ENCODE assay signal across 8 cellular contexts in the genomic region with DNA sequence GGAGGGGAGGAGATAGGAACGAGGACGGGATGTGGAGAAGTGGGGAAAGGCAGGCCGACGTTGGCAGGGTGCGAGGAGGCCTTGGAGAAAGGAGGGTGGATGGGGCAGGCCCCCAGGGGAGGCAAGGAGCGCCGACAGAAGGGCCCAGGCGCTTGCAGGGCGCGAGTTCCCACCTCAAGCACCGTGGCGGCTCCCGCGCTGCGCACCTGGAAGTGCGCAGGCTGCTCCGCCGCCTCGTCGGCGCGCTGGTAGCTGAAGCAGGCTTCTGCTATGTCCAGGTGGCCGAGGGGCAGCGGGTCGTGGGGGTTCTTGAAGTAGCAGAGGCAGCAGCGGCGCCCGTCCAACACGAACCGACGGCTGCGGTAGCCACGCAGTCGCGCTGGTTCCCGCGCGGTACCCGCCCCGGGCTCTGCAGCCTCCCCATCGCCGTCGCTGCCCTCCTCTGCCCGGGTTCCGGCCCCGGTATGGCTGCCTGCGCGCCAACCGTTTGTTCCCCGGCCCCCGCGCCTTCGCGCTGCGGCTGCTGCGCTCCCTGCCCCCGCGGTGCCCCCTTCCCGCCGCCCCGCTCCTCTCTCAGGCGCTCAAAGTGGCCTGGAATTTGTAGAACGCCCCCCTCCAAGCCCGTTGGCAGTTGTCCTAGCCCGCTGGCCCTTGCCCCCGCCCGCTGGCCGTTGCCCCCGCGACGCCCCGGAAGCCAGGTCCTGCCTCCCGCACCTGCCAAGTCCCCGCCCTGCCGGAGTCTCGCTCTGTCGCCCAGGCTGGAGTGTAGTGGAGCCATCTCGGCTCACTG. TPM values are rescaled to one million over a fixed set of nuclear protein-coding genes. Genes with fewer than 3 reads are reported as not detected.
DNase-seq lines count a peak whose midpoint lies in the region; ATAC-seq and TF ChIP-seq lines count a peak whose summit lies in the region.

No MANE protein-coding gene starts in this region.

- no peaks in the 10 kb centered on the region for H3K36me3 ChIP-seq in BE2C

- TF ChIP-seq CTCF in BE2C (IDR thresholded peaks at IDR 0.05; ENCODE audit: low read depth, low read length), result no peak

- peak overlapping the region; percentile 91 to 99 (median 97) for H3K27ac Mint-ChIP-seq in naive B cell
- H3K27ac Mint-ChIP-seq in stimulated activated naive B cell treated with anti-CD40 and anti-IgM and Interleukin-4, amounts not matched to agents 10 μg/mL and 1 μg/mL and 100 μg/mL, for 72 hours, result peak overlapping the region; percentile 99

- H3K9me3 ChIP-seq in BE2C, result no peaks in the 10 kb centered on the region

- H3K4me3 ChIP-seq in BE2C (ENCODE audit: low read depth, low read length), result peak overlapping the region; percentile 82

- DNase-seq in BE2C, result peak; percentile 73
- peak; percentile 53 to 89 for DNase-seq in NCI-H526 (lab: John Stamatoyannopoulos, UW)
- DNase-seq in activated CD8-positive, alpha-beta memory T cell treated with anti-CD3 and anti-CD28 coated beads for 48 hours (ENCODE audit: low read depth in 2 of 3, low spot score in 2 of 3), result peak; percentile 49 to 60 (median 50)
- DNase-seq in epithelial cell of prostate (ENCODE audit: low read depth, low spot score), result no peak
- peak; percentile 80 for DNase-seq in naive B cell
- DNase-seq in stimulated activated naive B cell treated with anti-CD40 and anti-IgM and Interleukin-4, amounts not matched to agents 10 μg/mL and 1 μg/mL and 100 μg/mL, for 72 hours, result peak; percentile 78

- no peaks in the 10 kb centered on the region for H3K27me3 ChIP-seq in BE2C

- peaks cover 7 to 9% of the 10 kb centered on the region in 2 donors for H3K36me3 Mint-ChIP-seq in naive B cell
- peaks cover 5 to 16% of the 10 kb centered on the region in 2 donors for H3K36me3 Mint-ChIP-seq in stimulated activated naive B cell treated with anti-CD40 and anti-IgM and Interleukin-4, amounts not matched to agents 10 μg/mL and 1 μg/mL and 100 μg/mL, for 72 hours

- ATAC-seq in GM19043 (IDR thresholded peaks at IDR 0.05; ENCODE audit: low read depth, unreplicated experiment) (peak; percentile 63), HG03280 (IDR thresholded peaks at IDR 0.05; ENCODE audit: unreplicated experiment) (peak; percentile 65), naive B cell (ENCODE audit: low read depth in 2 of 2) (peak; percentile 69 to 75)
- peak; percentile 85 for ATAC-seq in stimulated activated naive B cell treated with anti-CD40 and anti-IgM and Interleukin-4, amounts not matched to agents 10 μg/mL and 1 μg/mL and 100 μg/mL, for 72 hours (replicated peaks)

- H3K27me3 Mint-ChIP-seq in naive B cell, result no peaks in the 10 kb centered on the region
- H3K27me3 Mint-ChIP-seq in stimulated activated naive B cell treated with anti-CD40 and anti-IgM and Interleukin-4, amounts not matched to agents 10 μg/mL and 1 μg/mL and 100 μg/mL, for 72 hours, result no peaks in the 10 kb centered on the region

- H3K4me3 Mint-ChIP-seq in naive B cell, result peak overlapping the region; percentile 93 to 99 (median 98)
- peak overlapping the region; percentile 86 to 99 for H3K4me3 Mint-ChIP-seq in stimulated activated naive B cell treated with anti-CD40 and anti-IgM and Interleukin-4, amounts not matched to agents 10 μg/mL and 1 μg/mL and 100 μg/mL, for 72 hours

- H3K4me1 Mint-ChIP-seq in naive B cell, result peaks cover 21 to 43% (median 36%) of the 10 kb centered on the region in 3 donors
- H3K4me1 Mint-ChIP-seq in stimulated activated naive B cell treated with anti-CD40 and anti-IgM and Interleukin-4, amounts not matched to agents 10 μg/mL and 1 μg/mL and 100 μg/mL, for 72 hours, result peaks cover 10 to 32% of the 10 kb centered on the region in 2 donors

- H3K9me3 Mint-ChIP-seq in naive B cell, result no peaks in the 10 kb centered on the region
- no peaks in the 10 kb centered on the region for H3K9me3 Mint-ChIP-seq in stimulated activated naive B cell treated with anti-CD40 and anti-IgM and Interleukin-4, amounts not matched to agents 10 μg/mL and 1 μg/mL and 100 μg/mL, for 72 hours

- no peaks in the 10 kb centered on the region for H3K4me1 ChIP-seq in BE2C

- peak overlapping the region; percentile 76 for H3K27ac ChIP-seq in epithelial cell of prostate

RNA-seq across cellular contexts. Expression of a gene that starts 1.1 kb away (rescaled TPM):
- polyA plus RNA-seq in BE2C (2012; ENCODE audit: insufficient read depth, insufficient read length, low read depth), result 23.5 TPM
- polyA plus RNA-seq in naive B cell (ENCODE audit: low read depth in 6 of 6), result 10 to 100 TPM; 29.3 to 40.0 (median 34.9) TPM

RNA-seq across cellular contexts. Expression of a gene that starts 56.9 kb away (rescaled TPM):
- polyA plus RNA-seq in BE2C (2012; ENCODE audit: insufficient read depth, insufficient read length, low read depth), result 4.8 TPM
- 10 to 100 TPM; 19.9 to 34.6 (median 25.0) TPM for polyA plus RNA-seq in naive B cell (ENCODE audit: low read depth in 6 of 6)
